In the genomic region with DNA sequence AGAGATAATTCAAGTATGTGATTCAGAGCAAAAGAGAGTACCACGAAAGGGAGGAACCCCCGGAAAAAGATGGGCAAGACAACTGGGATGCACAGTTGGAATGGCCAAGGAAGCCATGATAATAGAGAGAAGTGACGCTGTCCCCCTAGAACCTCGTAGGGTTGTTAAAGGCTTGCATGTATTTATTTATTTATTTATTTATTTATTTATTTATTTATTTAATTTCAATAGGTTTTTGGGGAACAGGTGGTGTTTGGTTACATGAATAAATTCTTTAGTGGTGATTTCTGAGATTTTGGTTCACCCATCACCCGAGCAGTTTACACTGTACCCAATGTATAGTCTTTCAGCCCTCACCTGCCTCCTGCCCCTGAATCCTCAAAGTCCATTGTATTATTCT, we compare ENCODE assay signal across 11 cellular contexts.
"Had no signal": no experiment of that assay in that cellular context is flagged by ENCODE, and none has a peak within 500 bp of the region (broad histone marks: within the 10 kb centered on the region; RNA-seq: fewer than 3 reads in every experiment).

No MANE protein-coding gene starts in this region.

- H3K9me3 Mint-ChIP-seq: H9, HFFc6 had no signal

- FAIRE-seq: H1, H54 had no signal

- ATAC-seq: GM23338, HCT116 had no signal

- H3K4me2 ChIP-seq: GM23338 had no signal

- DNase-seq: GM23248, GOT3, H7, H9, HCEC 1CT, HFFc6 had no signal

- H3K4me3 Mint-ChIP-seq: GM23338, H9, HFFc6 had no signal

- H3K9me3 ChIP-seq: HAP-1 had no signal

- H3K27ac Mint-ChIP-seq: GM23338, H9, HFFc6 had no signal

- H3K36me3 ChIP-seq: HAP-1 had no signal

- H3K27ac ChIP-seq: GM23248 had no signal

- H3K4me3 ChIP-seq: GM23248, GM23338, HAP-1 had no signal
